Comparison of ENCODE assay signal across 32 cellular contexts in the genomic region with DNA sequence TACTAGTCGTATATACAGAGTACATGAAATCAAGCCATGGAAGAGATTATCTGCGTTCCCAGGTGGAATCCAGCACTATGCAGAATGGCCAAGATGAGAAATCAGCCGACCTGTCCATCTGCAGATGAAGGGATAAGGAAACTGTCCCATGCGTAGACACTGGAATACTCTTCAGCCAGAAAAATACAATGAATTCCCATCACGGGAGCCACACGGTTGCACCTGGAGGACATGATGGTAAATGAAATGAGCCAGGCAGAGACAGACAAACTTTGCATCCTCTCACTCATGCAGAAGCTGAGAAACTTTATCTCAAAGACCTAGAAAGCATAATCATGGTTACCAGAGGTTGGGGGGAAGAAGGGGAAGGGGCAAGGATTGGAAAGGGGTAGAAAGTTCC.
"Had no signal": no experiment of that assay in that cellular context is flagged by ENCODE, and none has a peak within 500 bp of the region (broad histone marks: within the 10 kb centered on the region; RNA-seq: fewer than 3 reads in every experiment).

No MANE protein-coding gene starts in this region.

- DNase-seq: activated B cell treated with CpG ODN at 0.5 μM for 24 hours; activated CD4-positive, alpha-beta memory T cell treated with anti-CD3 and anti-CD28 coated beads, Interleukin-2, amount 10 ng/mL, durations not matched to agents 7 days and 5 days; activated CD4-positive, alpha-beta T cell treated with anti-CD3 and anti-CD28 coated beads for 1 hour; activated CD4-positive, alpha-beta T cell treated with anti-CD3 and anti-CD28 coated beads for 36 hours; activated CD4-positive, alpha-beta T cell treated with anti-CD3 and anti-CD28 coated beads for 48 hours; activated CD4-positive, alpha-beta T cell treated with anti-CD3 and anti-CD28 coated beads, Interleukin-2, amount 10 ng/mL, durations not matched to agents 7 days and 5 days; activated CD4-positive, alpha-beta T cell treated with anti-CD3 and anti-CD28 coated beads, Interleukin-2, amount 50 U/mL, for 48 hours; activated CD8-positive, alpha-beta memory T cell treated with anti-CD3 and anti-CD28 coated beads for 24 hours; activated CD8-positive, alpha-beta memory T cell treated with anti-CD3 and anti-CD28 coated beads, Interleukin-2, amount 10 ng/mL, durations not matched to agents 7 days and 5 days; activated CD8-positive, alpha-beta memory T cell treated with anti-CD3 and anti-CD28 coated beads, Interleukin-2, amount 50 U/mL, for 48 hours; activated CD8-positive, alpha-beta T cell treated with anti-CD3 and anti-CD28 coated beads, Interleukin-2, amount 10 ng/mL, durations not matched to agents 7 days and 5 days; activated effector memory CD4-positive, alpha-beta T cell treated with Interleukin-2 at 50 U/mL for 16 hours; activated gamma-delta T cell; activated naive CD4-positive, alpha-beta T cell treated with anti-CD3 and anti-CD28 coated beads, Interleukin-2, amount 10 ng/mL, durations not matched to agents 7 days and 5 days; activated naive CD4-positive, alpha-beta T cell treated with Interleukin-2 at 50 U/mL for 16 hours; activated naive CD8-positive, alpha-beta T cell treated with anti-CD3 and anti-CD28 coated beads, Interleukin-2, amount 10 ng/mL, durations not matched to agents 7 days and 5 days; activated naive CD8-positive, alpha-beta T cell treated with anti-CD3 and anti-CD28 coated beads, Interleukin-2, amount 50 U/mL, for 24 hours; activated T-cell treated with anti-CD3 and anti-CD28 coated beads, Interleukin-2, amount 50 U/mL, for 24 hours; activated T-cell treated with anti-CD3 and anti-CD28 coated beads, Interleukin-2, amount 50 U/mL, for 48 hours; amygdala; anterior cingulate cortex; caudate nucleus; cerebellar nuclear complex; T-cell; T-helper 17 cell; T-helper 9 cell had no signal

- H3K36me3 ChIP-seq: ascending aorta, cardiac muscle cell had no signal

- ATAC-seq: activated CD4-positive, alpha-beta T cell treated with anti-CD3 and anti-CD28 coated beads for 36 hours; activated CD4-positive, CD25-positive, alpha-beta regulatory T cell treated with anti-CD3 and anti-CD28 coated beads, Interleukin-2, amount 50 U/mL, for 24 hours; activated CD8-positive, alpha-beta memory T cell treated with anti-CD3 and anti-CD28 coated beads, Interleukin-2, amount 10 ng/mL, durations not matched to agents 7 days and 5 days; activated CD8-positive, alpha-beta T cell treated with anti-CD3 and anti-CD28 coated beads, Interleukin-2, amount 10 ng/mL, durations not matched to agents 7 days and 5 days; activated naive CD8-positive, alpha-beta T cell treated with anti-CD3 and anti-CD28 coated beads, Interleukin-2, amount 50 U/mL, for 24 hours; T-cell; T-helper 17 cell had no signal

- H3K9me3 ChIP-seq: ascending aorta had no signal

- FAIRE-seq: bronchial epithelial cell, TTC549 had no signal

- H3K4me1 ChIP-seq: ascending aorta had no signal

- H3K27me3 ChIP-seq: ascending aorta had no signal

- H3K4me3 ChIP-seq: ascending aorta, cardiac muscle cell had no signal

- H3K27ac ChIP-seq: ascending aorta, cardiac muscle cell, VCaP had no signal
